ENCODE assay signal across 1 cellular context in the genomic region with DNA sequence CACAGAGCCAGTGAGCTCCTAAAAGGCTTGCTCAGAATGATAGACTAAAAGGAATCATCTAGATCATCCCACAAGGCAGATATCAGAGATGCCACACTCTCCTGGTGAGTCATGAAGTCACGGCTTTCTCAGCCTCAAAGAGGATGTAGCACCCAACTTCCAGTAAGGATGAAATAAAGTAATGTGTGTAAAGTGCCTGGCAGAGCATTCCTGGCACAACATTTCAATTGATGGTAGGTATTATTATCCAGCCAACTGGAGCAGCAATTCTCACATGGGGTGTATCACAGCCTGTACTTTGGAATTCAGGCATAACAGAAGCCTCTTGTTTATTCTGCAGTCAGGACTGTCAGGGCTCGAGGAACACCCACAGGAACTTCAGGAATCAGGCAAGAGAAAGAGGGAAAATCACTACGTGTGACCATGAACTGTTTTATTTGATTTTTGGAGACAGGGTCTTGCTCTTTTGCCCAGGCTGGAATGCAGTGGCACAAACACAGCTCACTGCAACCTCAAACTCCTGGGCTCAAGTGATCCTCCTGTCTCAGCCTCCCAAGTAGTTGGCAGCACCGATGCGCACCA.
TF ChIP-seq lines count a peak whose summit lies in the region.

No MANE protein-coding gene starts in this region.

TF ChIP-seq in H1, 55 proteins besides CTCF, POLR2A, EP300 and RAD21:
- TF ChIP-seq, protein P1, sequence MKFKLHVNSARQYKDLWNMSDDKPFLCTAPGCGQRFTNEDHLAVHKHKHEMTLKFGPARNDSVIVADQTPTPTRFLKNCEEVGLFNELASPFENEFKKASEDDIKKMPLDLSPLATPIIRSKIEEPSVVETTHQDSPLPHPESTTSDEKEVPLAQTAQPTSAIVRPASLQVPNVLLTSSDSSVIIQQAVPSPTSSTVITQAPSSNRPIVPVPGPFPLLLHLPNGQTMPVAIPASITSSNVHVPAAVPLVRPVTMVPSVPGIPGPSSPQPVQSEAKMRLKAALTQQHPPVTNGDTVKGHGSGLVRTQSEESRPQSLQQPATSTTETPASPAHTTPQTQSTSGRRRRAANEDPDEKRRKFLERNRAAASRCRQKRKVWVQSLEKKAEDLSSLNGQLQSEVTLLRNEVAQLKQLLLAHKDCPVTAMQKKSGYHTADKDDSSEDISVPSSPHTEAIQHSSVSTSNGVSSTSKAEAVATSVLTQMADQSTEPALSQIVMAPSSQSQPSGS (IDR thresholded peaks at IDR 0.05; ENCODE audit: low read length) = no peak
- no peak for TF ChIP-seq GABPA (IDR thresholded peaks at IDR 0.05; ENCODE audit: borderline replicate concordance, insufficient read depth, low read length)
- no peak for TF ChIP-seq RNF2 (IDR thresholded peaks at IDR 0.05; ENCODE audit: borderline replicate concordance, low read depth, low read length, missing control alignments, poor library complexity, severe bottlenecking)
- no peak for TF ChIP-seq TAF7 (optimal IDR thresholded peaks at IDR 0.05; ENCODE audit: borderline replicate concordance, low read depth, low read length)
- TF ChIP-seq, protein P2, sequence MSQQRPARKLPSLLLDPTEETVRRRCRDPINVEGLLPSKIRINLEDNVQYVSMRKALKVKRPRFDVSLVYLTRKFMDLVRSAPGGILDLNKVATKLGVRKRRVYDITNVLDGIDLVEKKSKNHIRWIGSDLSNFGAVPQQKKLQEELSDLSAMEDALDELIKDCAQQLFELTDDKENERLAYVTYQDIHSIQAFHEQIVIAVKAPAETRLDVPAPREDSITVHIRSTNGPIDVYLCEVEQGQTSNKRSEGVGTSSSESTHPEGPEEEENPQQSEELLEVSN (IDR thresholded peaks at IDR 0.05) = no peak
